16 cellular contexts compared by ENCODE assay signal in genomic region chr19:49564616-49565045, GRCh38. TPM values are rescaled to one million over a fixed set of nuclear protein-coding genes. Genes with fewer than 3 reads are reported as not detected.
DNase-seq lines count a peak whose midpoint lies in the region; ATAC-seq and TF ChIP-seq lines count a peak whose summit lies in the region.
"Had no signal": no experiment of that assay in that cellular context is flagged by ENCODE, and none has a peak within 500 bp of the region (broad histone marks: within the 10 kb centered on the region; RNA-seq: fewer than 3 reads in every experiment).

No MANE protein-coding gene starts in this region.

- H3K36me3 Mint-ChIP-seq in activated T-cell treated with anti-CD3 and anti-CD28 coated beads, Interleukin-2, amount 50 U/mL, for 4 hours (ENCODE audit: insufficient read depth) = peaks cover 6% of the 10 kb centered on the region
- H3K36me3 Mint-ChIP-seq in immature natural killer cell = peaks cover 0 to 8% (median 0%) of the 10 kb centered on the region in 3 donors

- no peak overlapping the region for H3K27ac ChIP-seq in WERI-Rb-1
- H3K27ac ChIP-seq: cardiac muscle cell, left lung, neural progenitor cell, PC-9, upper lobe of right lung had no signal

- TF ChIP-seq CTCF in WERI-Rb-1 (IDR thresholded peaks at IDR 0.05; ENCODE audit: low read depth, low read length) = no peak

- peaks cover 4% of the 10 kb centered on the region for H3K36me3 ChIP-seq in WERI-Rb-1
- H3K36me3 ChIP-seq: neural progenitor cell had no signal

- no peaks in the 10 kb centered on the region for H3K9me3 Mint-ChIP-seq in activated T-cell treated with anti-CD3 and anti-CD28 coated beads, Interleukin-2, amount 50 U/mL, for 4 hours
- H3K9me3 Mint-ChIP-seq in immature natural killer cell = no peaks in the 10 kb centered on the region
- H3K9me3 Mint-ChIP-seq: neural progenitor cell had no signal

- H3K27ac Mint-ChIP-seq in immature natural killer cell = peak overlapping the region; percentile 77 to 93 (median 86)
- H3K27ac Mint-ChIP-seq: neural progenitor cell had no signal

- ATAC-seq in activated T-cell treated with anti-CD3 and anti-CD28 coated beads, Interleukin-2, amount 50 U/mL, for 4 hours = peak; percentile 81 to 85
- ATAC-seq: upper lobe of right lung had no signal

- H3K27me3 ChIP-seq in WERI-Rb-1 (ENCODE audit: insufficient read depth, low read depth, severe bottlenecking) = no peaks in the 10 kb centered on the region
- H3K27me3 ChIP-seq: cardiac muscle cell, heart right ventricle, left lung, neural progenitor cell, upper lobe of right lung had no signal

- no peaks in the 10 kb centered on the region for H3K27me3 Mint-ChIP-seq in activated T-cell treated with anti-CD3 and anti-CD28 coated beads, Interleukin-2, amount 50 U/mL, for 4 hours (ENCODE audit: low read depth)
- H3K27me3 Mint-ChIP-seq in immature natural killer cell (ENCODE audit: low read depth in 3 of 3) = peaks cover 2 to 12% (median 4%) of the 10 kb centered on the region in 3 donors

- peaks cover 78% of the 10 kb centered on the region for H3K4me1 Mint-ChIP-seq in activated T-cell treated with anti-CD3 and anti-CD28 coated beads, Interleukin-2, amount 50 U/mL, for 4 hours (ENCODE audit: low read depth)
- H3K4me1 Mint-ChIP-seq in immature natural killer cell = peaks cover 69 to 71% of the 10 kb centered on the region in 2 donors
- H3K4me1 Mint-ChIP-seq: neural progenitor cell had no signal

- H3K4me3 Mint-ChIP-seq in activated T-cell treated with anti-CD3 and anti-CD28 coated beads, Interleukin-2, amount 50 U/mL, for 4 hours = peak overlapping the region; percentile 11
- H3K4me3 Mint-ChIP-seq in immature natural killer cell = peak overlapping the region; percentile 12 to 61 (median 48)
- H3K4me3 Mint-ChIP-seq: neural progenitor cell had no signal

- H3K4me3 ChIP-seq in WERI-Rb-1 (ENCODE audit: low read depth, low read length) = no peak overlapping the region
- H3K4me3 ChIP-seq: cardiac muscle cell, heart right ventricle, left lung, neural progenitor cell, PC-9, upper lobe of right lung had no signal

- no peaks in the 10 kb centered on the region for H3K9me3 ChIP-seq in WERI-Rb-1 (ENCODE audit: severe bottlenecking)
- H3K9me3 ChIP-seq: heart right ventricle, left lung, upper lobe of right lung had no signal

- peak; percentile 66 for DNase-seq in activated CD8-positive, alpha-beta memory T cell treated with anti-CD3 and anti-CD28 coated beads for 24 hours
- no peak for DNase-seq in activated CD8-positive, alpha-beta memory T cell treated with anti-CD3 and anti-CD28 coated beads, Interleukin-2, amount 50 U/mL, for 48 hours
- DNase-seq in activated T-cell treated with anti-CD3 and anti-CD28 coated beads, Interleukin-2, amount 50 U/mL, for 4 hours = peak; percentile 38
- DNase-seq in immature natural killer cell (no peak), AG08395 (ENCODE audit: low spot score) (no peak), nucleus accumbens (lab: John Stamatoyannopoulos, UW) (no peak), WERI-Rb-1 (no peak)
- DNase-seq in stimulated activated naive CD4-positive, alpha-beta T cell (lab: John Stamatoyannopoulos, UW) = peak in 5 of 6 experiments; percentile 22 to 60 (median 48)
- DNase-seq: Calu3, left lung, NCI-H345, upper lobe of right lung had no signal

RNA-seq across cellular contexts. Expression of gene NOSIP, which starts 15.7 kb away (rescaled TPM):
- total RNA-seq in activated T-cell treated with anti-CD3 and anti-CD28 coated beads, Interleukin-2, amount 50 U/mL, for 4 hours = 10 to 100 TPM; 86.0 to 89.6 (median 87.0) TPM
- polyA plus RNA-seq in immature natural killer cell = 100 to 1,000 TPM; 196 to 251 (median 239) TPM

RNA-seq across cellular contexts. Expression of gene PRRG2, which starts 16.5 kb away (rescaled TPM):
- 1 to 10 TPM; 1.0 to 1.4 (median 1.3) TPM for total RNA-seq in activated T-cell treated with anti-CD3 and anti-CD28 coated beads, Interleukin-2, amount 50 U/mL, for 4 hours
- polyA plus RNA-seq in immature natural killer cell = under 1 TPM in 1 of 3 donors, not detected in 2; 0.78 TPM

RNA-seq across cellular contexts. Expression of gene PRR12, which starts 26.4 kb away (rescaled TPM):
- 10 to 100 TPM; 28.0 to 33.1 (median 28.7) TPM for total RNA-seq in activated T-cell treated with anti-CD3 and anti-CD28 coated beads, Interleukin-2, amount 50 U/mL, for 4 hours
- 1 to 10 TPM in 2 of 3 donors, under 1 TPM in 1; 0.21 to 4.0 (median 2.0) TPM for polyA plus RNA-seq in immature natural killer cell

RNA-seq across cellular contexts. Expression of gene RCN3, which starts 36.8 kb away (rescaled TPM):
- 1 to 10 TPM; 2.4 to 4.0 (median 3.5) TPM for total RNA-seq in activated T-cell treated with anti-CD3 and anti-CD28 coated beads, Interleukin-2, amount 50 U/mL, for 4 hours
- 1 to 10 TPM in 2 of 3 donors, under 1 TPM in 1; 0.86 to 1.7 (median 1.0) TPM for polyA plus RNA-seq in immature natural killer cell

RNA-seq across cellular contexts. Expression of gene FCGRT, which starts 52.2 kb away (rescaled TPM):
- 1 to 10 TPM; 5.8 to 9.5 (median 8.9) TPM for total RNA-seq in activated T-cell treated with anti-CD3 and anti-CD28 coated beads, Interleukin-2, amount 50 U/mL, for 4 hours
- 10 to 100 TPM; 13.8 to 35.9 (median 34.9) TPM for polyA plus RNA-seq in immature natural killer cell

Comparison
In these comparisons a context has a peak if more than half of its experiments do, and no peak if none do; other contexts are left out.
1. DNase-seq: peak in activated CD8-positive, alpha-beta memory T cell treated with anti-CD3 and anti-CD28 coated beads for 24 hours (single experiment), activated T-cell treated with anti-CD3 and anti-CD28 coated beads, Interleukin-2, amount 50 U/mL, for 4 hours (single experiment) and stimulated activated naive CD4-positive, alpha-beta T cell (5 of 6); none in activated CD8-positive, alpha-beta memory T cell treated with anti-CD3 and anti-CD28 coated beads, Interleukin-2, amount 50 U/mL, for 48 hours (single experiment), immature natural killer cell (0 of 3), AG08395 (single experiment), nucleus accumbens (0 of 56) and WERI-Rb-1 (single experiment).